16 cellular contexts compared by ENCODE assay signal in genomic region chrX:130716822-130717405, GRCh38.
A peak's percentile ranks its signal among the peaks of the same experiment; 100 is the strongest.
DNase-seq lines count a peak whose midpoint lies in the region; ATAC-seq, FAIRE-seq and TF ChIP-seq lines count a peak whose summit lies in the region.
"Had no signal": no experiment of that assay in that cellular context is flagged by ENCODE, and none has a peak within 500 bp of the region (broad histone marks: within the 10 kb centered on the region; RNA-seq: fewer than 3 reads in every experiment).

No MANE protein-coding gene starts in this region.

- no peak overlapping the region for H3K27ac Mint-ChIP-seq in GM23338
- H3K27ac Mint-ChIP-seq: activated CD8-positive, alpha-beta T cell treated with anti-CD3 and anti-CD28 coated beads for 36 hours; activated naive CD8-positive, alpha-beta T cell treated with anti-CD3 and anti-CD28 coated beads, Interleukin-2, amount 10 ng/mL, durations not matched to agents 7 days and 5 days; activated T-cell treated with anti-CD3 and anti-CD28 coated beads, Interleukin-2, amount 50 U/mL, for 72 hours had no signal

- H3K4me1 ChIP-seq in gastroesophageal sphincter: no peaks in the 10 kb centered on the region
- peaks cover 23% of the 10 kb centered on the region for H3K4me1 ChIP-seq in GM23338 (ENCODE audit: insufficient read depth)
- H3K4me1 ChIP-seq: testis had no signal

- H3F3A ChIP-seq in GM23338 (replicated peaks; ENCODE audit: low read depth): no peaks in the 10 kb centered on the region

- no peaks in the 10 kb centered on the region for H3K27me3 Mint-ChIP-seq in GM23338 (ENCODE audit: insufficient read depth, low read depth, poor library complexity)
- H3K27me3 Mint-ChIP-seq: activated CD8-positive, alpha-beta T cell treated with anti-CD3 and anti-CD28 coated beads for 36 hours; activated naive CD8-positive, alpha-beta T cell treated with anti-CD3 and anti-CD28 coated beads, Interleukin-2, amount 10 ng/mL, durations not matched to agents 7 days and 5 days had no signal

- H3K4me3 ChIP-seq in gastroesophageal sphincter: no peak overlapping the region
- H3K4me3 ChIP-seq in GM23338: no peak overlapping the region
- H3K4me3 ChIP-seq: ovary, testis had no signal

- H3K9me3 ChIP-seq in gastroesophageal sphincter: no peaks in the 10 kb centered on the region
- H3K9me3 ChIP-seq: ovary, testis had no signal

- no peak for TF ChIP-seq EP300 in gastroesophageal sphincter (IDR thresholded peaks at IDR 0.05)

- no peaks in the 10 kb centered on the region for H3K9me2 ChIP-seq in GM23338 (ENCODE audit: insufficient read depth)

- no peak overlapping the region for H2AFZ ChIP-seq in GM23338

- no peak for TF ChIP-seq POLR2A in gastroesophageal sphincter (IDR thresholded peaks at IDR 0.05)

- TF ChIP-seq CTCF in D721Med (IDR thresholded peaks at IDR 0.05; ENCODE audit: insufficient read depth, missing control alignments): no peak
- no peak for TF ChIP-seq CTCF in gastroesophageal sphincter (IDR thresholded peaks at IDR 0.05)
- TF ChIP-seq CTCF in GM23338 (conservative IDR thresholded peaks at IDR 0.05; ENCODE audit: low read depth in 2 of 2): no peak

- H3K4me1 Mint-ChIP-seq in GM23338: peaks cover 36% of the 10 kb centered on the region
- H3K4me1 Mint-ChIP-seq: activated naive CD8-positive, alpha-beta T cell treated with anti-CD3 and anti-CD28 coated beads, Interleukin-2, amount 10 ng/mL, durations not matched to agents 7 days and 5 days had no signal

- 17 to 61% methylated on average over 1 to 2 of the region's 2 CpGs for WGBS in gastroesophageal sphincter (ENCODE audit: low coverage in 1 of 2), 2 donors

- ATAC-seq in gastroesophageal sphincter (no peak), GM23338 (no peak)
- ATAC-seq: activated CD8-positive, alpha-beta T cell treated with anti-CD3 and anti-CD28 coated beads for 36 hours; activated T-cell treated with anti-CD3 and anti-CD28 coated beads, Interleukin-2, amount 50 U/mL, for 72 hours had no signal

- H3K36me3 ChIP-seq in gastroesophageal sphincter (no peaks in the 10 kb centered on the region), GM23338 (ENCODE audit: insufficient read depth) (no peaks in the 10 kb centered on the region)
- H3K36me3 ChIP-seq: ovary had no signal

- DNase-seq in D721Med (ENCODE audit: insufficient read length, low spot score): no peak
- DNase-seq in EH (ENCODE audit: low read depth): peak; percentile 57
- peak; percentile 35 for DNase-seq in NCI-H82 treated with DMSO at 0.1 percent for 48 hours (lab: John Stamatoyannopoulos, UW; ENCODE audit: unreplicated experiment)
- no peak for DNase-seq in GF-D8 (lab: John Stamatoyannopoulos, UW)
- DNase-seq in GM23338 (ENCODE audit: low spot score): no peak
- DNase-seq: activated CD8-positive, alpha-beta T cell treated with anti-CD3 and anti-CD28 coated beads for 36 hours; activated naive CD8-positive, alpha-beta T cell treated with anti-CD3 and anti-CD28 coated beads, Interleukin-2, amount 10 ng/mL, durations not matched to agents 7 days and 5 days; activated T-cell treated with anti-CD3 and anti-CD28 coated beads, Interleukin-2, amount 50 U/mL, for 72 hours; effector CD4-positive, alpha-beta T cell; HCEC 1CT; NCI-H510A treated with DMSO at 0.1 percent for 48 hours; ovary; stimulated activated CD4-positive, alpha-beta T cell treated with anti-CD3 and anti-CD28 coated beads, Interleukin-4, amount 100 ng/mL, for 4 hours; testis had no signal

- no peak overlapping the region for H3K4me3 Mint-ChIP-seq in GM23338
- H3K4me3 Mint-ChIP-seq: activated CD8-positive, alpha-beta T cell treated with anti-CD3 and anti-CD28 coated beads for 36 hours; activated naive CD8-positive, alpha-beta T cell treated with anti-CD3 and anti-CD28 coated beads, Interleukin-2, amount 10 ng/mL, durations not matched to agents 7 days and 5 days; activated T-cell treated with anti-CD3 and anti-CD28 coated beads, Interleukin-2, amount 50 U/mL, for 72 hours had no signal

- no peaks in the 10 kb centered on the region for H3K79me2 ChIP-seq in GM23338 (replicated peaks; ENCODE audit: insufficient read depth)

- H3K9me3 Mint-ChIP-seq in GM23338: no peaks in the 10 kb centered on the region
- H3K9me3 Mint-ChIP-seq: activated CD8-positive, alpha-beta T cell treated with anti-CD3 and anti-CD28 coated beads for 36 hours; activated naive CD8-positive, alpha-beta T cell treated with anti-CD3 and anti-CD28 coated beads, Interleukin-2, amount 10 ng/mL, durations not matched to agents 7 days and 5 days; activated T-cell treated with anti-CD3 and anti-CD28 coated beads, Interleukin-2, amount 50 U/mL, for 72 hours had no signal

- FAIRE-seq in D721Med (lab: Jason Lieb, UNC) (peak; percentile 25), islet of Langerhans (lab: Jason Lieb, UNC) (peak; percentile 99)

- no peaks in the 10 kb centered on the region for H4K20me1 ChIP-seq in GM23338 (replicated peaks; ENCODE audit: insufficient read depth)

- H3K4me2 ChIP-seq in GM23338: no peak overlapping the region

- H3K27ac ChIP-seq in gastroesophageal sphincter: no peak overlapping the region
- no peak overlapping the region for H3K27ac ChIP-seq in GM23338 (ENCODE audit: low read depth)
- H3K27ac ChIP-seq: ovary, testis had no signal

- H3K27me3 ChIP-seq in gastroesophageal sphincter: no peaks in the 10 kb centered on the region
- no peaks in the 10 kb centered on the region for H3K27me3 ChIP-seq in GM23338 (ENCODE audit: insufficient read depth)
- H3K27me3 ChIP-seq: ovary, testis had no signal

- H3K36me3 Mint-ChIP-seq in GM23338 (ENCODE audit: low read depth): no peaks in the 10 kb centered on the region
- H3K36me3 Mint-ChIP-seq: activated naive CD8-positive, alpha-beta T cell treated with anti-CD3 and anti-CD28 coated beads, Interleukin-2, amount 10 ng/mL, durations not matched to agents 7 days and 5 days had no signal

TF ChIP-seq in GM23338, 12 proteins besides CTCF, POLR2A, EP300 and RAD21 (continues in another document):
- no peak for TF ChIP-seq NANOG (IDR thresholded peaks at IDR 0.05; ENCODE audit: borderline replicate concordance)
- no peak for TF ChIP-seq POLR2AphosphoS5 (IDR thresholded peaks at IDR 0.05; ENCODE audit: low read depth)
- TF ChIP-seq ZNF462 (CRISPR knock-in tag; IDR thresholded peaks at IDR 0.05): no peak
- no peak for TF ChIP-seq EZH2phosphoT487 (IDR thresholded peaks at IDR 0.05; ENCODE audit: unreplicated experiment)
- TF ChIP-seq CREB1 (CRISPR knock-in tag; IDR thresholded peaks at IDR 0.05; ENCODE audit: low read depth): no peak
- no peak for TF ChIP-seq STAT1 (IDR thresholded peaks at IDR 0.05; ENCODE audit: unreplicated experiment)
- TF ChIP-seq EZH2 (IDR thresholded peaks at IDR 0.05; ENCODE audit: low read depth, unreplicated experiment): no peak
- TF ChIP-seq ZNF331 (CRISPR knock-in tag; IDR thresholded peaks at IDR 0.05; ENCODE audit: low read depth): no peak

Comparison
In these comparisons a context has a peak if more than half of its experiments do, and no peak if none do; other contexts are left out.
1. DNase-seq: peak in EH (single experiment) and NCI-H82 treated with DMSO at 0.1 percent for 48 hours (single experiment); none in D721Med (single experiment), GF-D8 (single experiment) and GM23338 (single experiment).